Comparison of ENCODE assay signal across 38 cellular contexts in genomic region chr10:101087376-101087775, GRCh38. TPM values are rescaled to one million over a fixed set of nuclear protein-coding genes. Genes with fewer than 3 reads are reported as not detected.
"Had no signal": no experiment of that assay in that cellular context is flagged by ENCODE, and none has a peak within 500 bp of the region (broad histone marks: within the 10 kb centered on the region; RNA-seq: fewer than 3 reads in every experiment).

No MANE protein-coding gene starts in this region.

- DNase-seq: Karpas-422, Kasumi-1, KG1, MG63, MM.1S, MV-4-11, NCI-H1048, NCI-H1092, NCI-H1092 treated with DMSO at 0.1 percent for 48 hours, NCI-H1105, NCI-H1105 treated with DMSO at 0.1 percent for 48 hours, NCI-H1417, NCI-H1417 treated with DMSO at 0.1 percent for 48 hours, NCI-H1436, NCI-H1436 treated with DMSO at 0.1 percent for 48 hours, NCI-H146, NCI-H1694, NCI-H1694 treated with DMSO at 0.1 percent for 48 hours, NCI-H187, NCI-H187 treated with DMSO at 0.1 percent for 48 hours, NCI-H1930, NCI-H2029, NCI-H2029 treated with DMSO at 0.1 percent for 48 hours, NCI-H2081, NCI-H2081 treated with DMSO at 0.1 percent for 48 hours, NCI-H2107, NCI-H2171, NCI-H2171 treated with DMSO at 0.1 percent for 48 hours, NCI-H2227 treated with DMSO at 0.1 percent for 48 hours, NCI-H226, NCI-H345, NCI-H446, NCI-H446 treated with DMSO at 0.1 percent for 48 hours had no signal

- H3K4me3 ChIP-seq: MG63 had no signal

- H3K36me3 ChIP-seq: MG63 had no signal

- H3K27ac ChIP-seq: KMS-11 had no signal

- H3K9me3 ChIP-seq: MG63 had no signal

RNA-seq across cellular contexts. Expression of gene TLX1, which starts 43.7 kb away (rescaled TPM):
- total RNA-seq: LHCN-M2, M059J, MCF 10A, NCI-H460 had no signal
